In the genomic region with DNA sequence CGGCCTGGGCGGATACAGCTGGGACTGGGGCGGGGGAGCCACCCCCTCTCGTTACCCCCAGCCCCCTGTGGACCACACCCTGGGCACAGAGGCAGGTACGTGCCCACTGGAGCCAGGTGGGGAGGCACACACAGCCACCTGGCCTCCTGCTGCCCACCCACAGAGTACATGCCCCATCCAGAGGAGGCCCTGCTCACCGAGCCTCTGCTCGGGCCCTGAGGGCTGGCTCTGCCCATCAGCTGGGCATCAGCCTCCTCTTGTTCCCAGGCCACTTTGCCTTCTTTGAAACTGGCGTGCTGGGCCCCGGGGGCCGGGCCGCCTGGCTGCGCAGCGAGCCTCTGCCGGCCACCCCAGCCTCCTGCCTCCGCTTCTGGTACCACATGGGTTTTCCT, we compare ENCODE assay signal across 3 cellular contexts.
TF ChIP-seq lines count a peak whose summit lies in the region.

No MANE protein-coding gene starts in this region.

TF ChIP-seq in SK-N-SH treated with all-trans-retinoic acid at 6 μM for 48 hours, 23 proteins besides CTCF, POLR2A, EP300 and RAD21 (continues in another document):
- TF ChIP-seq OSR1 (CRISPR knock-in tag; IDR thresholded peaks at IDR 0.05) = no peak
- TF ChIP-seq ZNF565 (CRISPR knock-in tag; conservative IDR thresholded peaks at IDR 0.05; ENCODE audit: low read depth) = no peak
- TF ChIP-seq, protein P1, sequence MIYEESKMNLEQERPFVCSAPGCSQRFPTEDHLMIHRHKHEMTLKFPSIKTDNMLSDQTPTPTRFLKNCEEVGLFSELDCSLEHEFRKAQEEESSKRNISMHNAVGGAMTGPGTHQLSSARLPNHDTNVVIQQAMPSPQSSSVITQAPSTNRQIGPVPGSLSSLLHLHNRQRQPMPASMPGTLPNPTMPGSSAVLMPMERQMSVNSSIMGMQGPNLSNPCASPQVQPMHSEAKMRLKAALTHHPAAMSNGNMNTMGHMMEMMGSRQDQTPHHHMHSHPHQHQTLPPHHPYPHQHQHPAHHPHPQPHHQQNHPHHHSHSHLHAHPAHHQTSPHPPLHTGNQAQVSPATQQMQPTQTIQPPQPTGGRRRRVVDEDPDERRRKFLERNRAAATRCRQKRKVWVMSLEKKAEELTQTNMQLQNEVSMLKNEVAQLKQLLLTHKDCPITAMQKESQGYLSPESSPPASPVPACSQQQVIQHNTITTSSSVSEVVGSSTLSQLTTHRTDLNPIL (CRISPR knock-in tag; IDR thresholded peaks at IDR 0.05; ENCODE audit: low read depth) = no peak
- TF ChIP-seq, protein P2, sequence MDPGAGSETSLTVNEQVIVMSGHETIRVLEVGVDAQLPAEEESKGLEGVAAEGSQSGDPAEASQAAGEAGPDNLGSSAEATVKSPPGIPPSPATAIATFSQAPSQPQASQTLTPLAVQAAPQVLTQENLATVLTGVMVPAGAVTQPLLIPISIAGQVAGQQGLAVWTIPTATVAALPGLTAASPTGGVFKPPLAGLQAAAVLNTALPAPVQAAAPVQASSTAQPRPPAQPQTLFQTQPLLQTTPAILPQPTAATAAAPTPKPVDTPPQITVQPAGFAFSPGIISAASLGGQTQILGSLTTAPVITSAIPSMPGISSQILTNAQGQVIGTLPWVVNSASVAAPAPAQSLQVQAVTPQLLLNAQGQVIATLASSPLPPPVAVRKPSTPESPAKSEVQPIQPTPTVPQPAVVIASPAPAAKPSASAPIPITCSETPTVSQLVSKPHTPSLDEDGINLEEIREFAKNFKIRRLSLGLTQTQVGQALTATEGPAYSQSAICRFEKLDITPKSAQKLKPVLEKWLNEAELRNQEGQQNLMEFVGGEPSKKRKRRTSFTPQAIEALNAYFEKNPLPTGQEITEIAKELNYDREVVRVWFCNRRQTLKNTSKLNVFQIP (CRISPR knock-in tag; IDR thresholded peaks at IDR 0.05; ENCODE audit: borderline replicate concordance, low read depth) = no peak
- TF ChIP-seq ZFP3 (CRISPR knock-in tag; IDR thresholded peaks at IDR 0.05) = no peak
- no peak for TF ChIP-seq ESRRG (CRISPR knock-in tag; IDR thresholded peaks at IDR 0.05)
- TF ChIP-seq, protein P3, sequence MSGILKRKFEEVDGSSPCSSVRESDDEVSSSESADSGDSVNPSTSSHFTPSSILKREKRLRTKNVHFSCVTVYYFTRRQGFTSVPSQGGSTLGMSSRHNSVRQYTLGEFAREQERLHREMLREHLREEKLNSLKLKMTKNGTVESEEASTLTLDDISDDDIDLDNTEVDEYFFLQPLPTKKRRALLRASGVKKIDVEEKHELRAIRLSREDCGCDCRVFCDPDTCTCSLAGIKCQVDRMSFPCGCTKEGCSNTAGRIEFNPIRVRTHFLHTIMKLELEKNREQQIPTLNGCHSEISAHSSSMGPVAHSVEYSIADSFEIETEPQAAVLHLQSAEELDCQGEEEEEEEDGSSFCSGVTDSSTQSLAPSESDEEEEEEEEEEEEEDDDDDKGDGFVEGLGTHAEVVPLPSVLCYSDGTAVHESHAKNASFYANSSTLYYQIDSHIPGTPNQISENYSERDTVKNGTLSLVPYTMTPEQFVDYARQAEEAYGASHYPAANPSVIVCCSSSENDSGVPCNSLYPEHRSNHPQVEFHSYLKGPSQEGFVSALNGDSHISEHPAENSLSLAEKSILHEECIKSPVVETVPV (CRISPR knock-in tag; IDR thresholded peaks at IDR 0.05) = no peak
- TF ChIP-seq BACH2 (CRISPR knock-in tag; IDR thresholded peaks at IDR 0.05; ENCODE audit: borderline replicate concordance) = no peak
- TF ChIP-seq ISL1 (CRISPR knock-in tag; IDR thresholded peaks at IDR 0.05) = no peak

TF ChIP-seq in SK-N-SH, 30 proteins besides CTCF, POLR2A, EP300 and RAD21:
- TF ChIP-seq MEF2A (IDR thresholded peaks at IDR 0.05; ENCODE audit: borderline replicate concordance, low read depth) = no peak
- TF ChIP-seq SMC3 (IDR thresholded peaks at IDR 0.05; ENCODE audit: low read depth, low read length) = no peak
- TF ChIP-seq NFIC (IDR thresholded peaks at IDR 0.05; ENCODE audit: borderline replicate concordance) = no peak
- no peak for TF ChIP-seq SIN3A (IDR thresholded peaks at IDR 0.05; ENCODE audit: borderline replicate concordance, low read depth, low read length)
- TF ChIP-seq FOXJ3 (CRISPR knock-in tag; IDR thresholded peaks at IDR 0.05) = no peak
- no peak for TF ChIP-seq FOXM1 (IDR thresholded peaks at IDR 0.05; ENCODE audit: low read depth)
- TF ChIP-seq, protein P4, sequence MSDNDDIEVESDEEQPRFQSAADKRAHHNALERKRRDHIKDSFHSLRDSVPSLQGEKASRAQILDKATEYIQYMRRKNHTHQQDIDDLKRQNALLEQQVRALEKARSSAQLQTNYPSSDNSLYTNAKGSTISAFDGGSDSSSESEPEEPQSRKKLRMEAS (IDR thresholded peaks at IDR 0.05; ENCODE audit: low read depth) = no peak
- no peak for TF ChIP-seq RFX5 (IDR thresholded peaks at IDR 0.05; ENCODE audit: low read length)
- TF ChIP-seq, protein P5, sequence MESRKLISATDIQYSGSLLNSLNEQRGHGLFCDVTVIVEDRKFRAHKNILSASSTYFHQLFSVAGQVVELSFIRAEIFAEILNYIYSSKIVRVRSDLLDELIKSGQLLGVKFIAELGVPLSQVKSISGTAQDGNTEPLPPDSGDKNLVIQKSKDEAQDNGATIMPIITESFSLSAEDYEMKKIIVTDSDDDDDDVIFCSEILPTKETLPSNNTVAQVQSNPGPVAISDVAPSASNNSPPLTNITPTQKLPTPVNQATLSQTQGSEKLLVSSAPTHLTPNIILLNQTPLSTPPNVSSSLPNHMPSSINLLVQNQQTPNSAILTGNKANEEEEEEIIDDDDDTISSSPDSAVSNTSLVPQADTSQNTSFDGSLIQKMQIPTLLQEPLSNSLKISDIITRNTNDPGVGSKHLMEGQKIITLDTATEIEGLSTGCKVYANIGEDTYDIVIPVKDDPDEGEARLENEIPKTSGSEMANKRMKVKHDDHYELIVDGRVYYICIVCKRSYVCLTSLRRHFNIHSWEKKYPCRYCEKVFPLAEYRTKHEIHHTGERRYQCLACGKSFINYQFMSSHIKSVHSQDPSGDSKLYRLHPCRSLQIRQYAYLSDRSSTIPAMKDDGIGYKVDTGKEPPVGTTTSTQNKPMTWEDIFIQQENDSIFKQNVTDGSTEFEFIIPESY (IDR thresholded peaks at IDR 0.05; ENCODE audit: borderline replicate concordance, low read depth) = no peak
- no peak for TF ChIP-seq TAF1 (IDR thresholded peaks at IDR 0.05; ENCODE audit: borderline replicate concordance, low read depth, low read length)
- TF ChIP-seq YY1 (IDR thresholded peaks at IDR 0.05; ENCODE audit: low read depth) = no peak
- TF ChIP-seq GATA2 (CRISPR knock-in tag; IDR thresholded peaks at IDR 0.05) = no peak
- TF ChIP-seq MXI1 (IDR thresholded peaks at IDR 0.05; ENCODE audit: low read depth, low read length) = no peak
TF ChIP-seq in SK-N-SH: peak in this region for 0.

TF ChIP-seq in H1, 55 proteins besides CTCF, POLR2A, EP300 and RAD21:
- TF ChIP-seq TEAD4 (IDR thresholded peaks at IDR 0.05; ENCODE audit: low read depth, low read length) (no peak), SUZ12 (IDR thresholded peaks at IDR 0.05; ENCODE audit: low read length) (no peak), EGR1 (IDR thresholded peaks at IDR 0.05; ENCODE audit: borderline replicate concordance, low read depth, low read length) (no peak), FOSL1 (IDR thresholded peaks at IDR 0.05; ENCODE audit: insufficient read depth, low read depth, low read length) (no peak), POU5F1 (IDR thresholded peaks at IDR 0.05; ENCODE audit: low read depth, low read length) (no peak), BACH1 (IDR thresholded peaks at IDR 0.05; ENCODE audit: low read length) (no peak), BRCA1 (IDR thresholded peaks at IDR 0.05; ENCODE audit: low read depth, low read length) (no peak), GABPA (IDR thresholded peaks at IDR 0.05; ENCODE audit: borderline replicate concordance, insufficient read depth, low read length) (no peak), ZNF274 (IDR thresholded peaks at IDR 0.05; ENCODE audit: borderline replicate concordance, extremely low read depth, low read length) (no peak), NRF1 (IDR thresholded peaks at IDR 0.05; ENCODE audit: low read depth, low read length) (no peak), SIN3A (conservative IDR thresholded peaks at IDR 0.05 in 1 of 2, IDR thresholded peaks at IDR 0.05 in 1 of 2; ENCODE audit: low read depth in 1 of 2, low read length in 2 of 2) (no peak)
- TF ChIP-seq, protein P6, sequence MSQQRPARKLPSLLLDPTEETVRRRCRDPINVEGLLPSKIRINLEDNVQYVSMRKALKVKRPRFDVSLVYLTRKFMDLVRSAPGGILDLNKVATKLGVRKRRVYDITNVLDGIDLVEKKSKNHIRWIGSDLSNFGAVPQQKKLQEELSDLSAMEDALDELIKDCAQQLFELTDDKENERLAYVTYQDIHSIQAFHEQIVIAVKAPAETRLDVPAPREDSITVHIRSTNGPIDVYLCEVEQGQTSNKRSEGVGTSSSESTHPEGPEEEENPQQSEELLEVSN (IDR thresholded peaks at IDR 0.05) = no peak
- TF ChIP-seq, protein P7, sequence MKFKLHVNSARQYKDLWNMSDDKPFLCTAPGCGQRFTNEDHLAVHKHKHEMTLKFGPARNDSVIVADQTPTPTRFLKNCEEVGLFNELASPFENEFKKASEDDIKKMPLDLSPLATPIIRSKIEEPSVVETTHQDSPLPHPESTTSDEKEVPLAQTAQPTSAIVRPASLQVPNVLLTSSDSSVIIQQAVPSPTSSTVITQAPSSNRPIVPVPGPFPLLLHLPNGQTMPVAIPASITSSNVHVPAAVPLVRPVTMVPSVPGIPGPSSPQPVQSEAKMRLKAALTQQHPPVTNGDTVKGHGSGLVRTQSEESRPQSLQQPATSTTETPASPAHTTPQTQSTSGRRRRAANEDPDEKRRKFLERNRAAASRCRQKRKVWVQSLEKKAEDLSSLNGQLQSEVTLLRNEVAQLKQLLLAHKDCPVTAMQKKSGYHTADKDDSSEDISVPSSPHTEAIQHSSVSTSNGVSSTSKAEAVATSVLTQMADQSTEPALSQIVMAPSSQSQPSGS (IDR thresholded peaks at IDR 0.05; ENCODE audit: low read length) = no peak
- TF ChIP-seq, protein P4 (IDR thresholded peaks at IDR 0.05) = no peak
